ENCODE assay signal across 13 cellular contexts in genomic region chr16:17340804-17341203, GRCh38.
DNase-seq lines count a peak whose midpoint lies in the region; ATAC-seq and TF ChIP-seq lines count a peak whose summit lies in the region.
"Had no signal": no experiment of that assay in that cellular context is flagged by ENCODE, and none has a peak within 500 bp of the region (broad histone marks: within the 10 kb centered on the region; RNA-seq: fewer than 3 reads in every experiment).

No MANE protein-coding gene starts in this region.

- peak overlapping the region; percentile 76 for H3K4me3 Mint-ChIP-seq in activated naive CD8-positive, alpha-beta T cell treated with anti-CD3 and anti-CD28 coated beads, Interleukin-2, amount 10 ng/mL, durations not matched to agents 7 days and 5 days
- no peak overlapping the region for H3K4me3 Mint-ChIP-seq in activated naive CD8-positive, alpha-beta T cell treated with anti-CD3 and anti-CD28 coated beads for 36 hours

- H3K4me1 ChIP-seq in esophagus (ENCODE audit: control insufficient read depth in 2 of 2, insufficient read depth in 2 of 2, low read length in 1 of 2) (peaks cover 6 to 9% of the 10 kb centered on the region in 2 donors), tibial artery (peaks cover 7 to 36% (median 21%) of the 10 kb centered on the region in 4 donors)

- peaks cover 19% of the 10 kb centered on the region for H3K36me3 Mint-ChIP-seq in activated naive CD8-positive, alpha-beta T cell treated with anti-CD3 and anti-CD28 coated beads, Interleukin-2, amount 10 ng/mL, durations not matched to agents 7 days and 5 days
- H3K36me3 Mint-ChIP-seq in activated naive CD8-positive, alpha-beta T cell treated with anti-CD3 and anti-CD28 coated beads for 36 hours, result peaks cover 6% of the 10 kb centered on the region

- no peaks in the 10 kb centered on the region for H3K27me3 Mint-ChIP-seq in activated naive CD8-positive, alpha-beta T cell treated with anti-CD3 and anti-CD28 coated beads, Interleukin-2, amount 10 ng/mL, durations not matched to agents 7 days and 5 days
- H3K27me3 Mint-ChIP-seq in activated naive CD8-positive, alpha-beta T cell treated with anti-CD3 and anti-CD28 coated beads for 36 hours, result no peaks in the 10 kb centered on the region

- no peak for DNase-seq in activated naive CD8-positive, alpha-beta T cell treated with anti-CD3 and anti-CD28 coated beads, Interleukin-2, amount 10 ng/mL, durations not matched to agents 7 days and 5 days
- no peak for DNase-seq in activated naive CD8-positive, alpha-beta T cell treated with anti-CD3 and anti-CD28 coated beads for 36 hours
- peak; percentile 53 for DNase-seq in NOMO-1 treated with DMSO at 0.1 percent for 48 hours (lab: John Stamatoyannopoulos, UW; ENCODE audit: unreplicated experiment)
- no peak for DNase-seq in tibial artery
- no peak for DNase-seq in DMS114 treated with DMSO at 0.1 percent for 48 hours (lab: John Stamatoyannopoulos, UW; ENCODE audit: unreplicated experiment)
- DNase-seq in OCI-M2 (lab: John Stamatoyannopoulos, UW; ENCODE audit: unreplicated experiment), result no peak
- DNase-seq: activated CD4-positive, alpha-beta T cell treated with anti-CD3 and anti-CD28 coated beads for 4 hours; DND-41; NCI-H1105 treated with DMSO at 0.1 percent for 48 hours; PC-3 had no signal

- TF ChIP-seq CTCF in tibial artery (IDR thresholded peaks at IDR 0.05), result no peak

- WGBS in esophagus, 2 donors, result 74% methylated on average over 4 of the region's 4 CpGs

- H3K4me3 ChIP-seq in esophagus (ENCODE audit: low read depth in 1 of 2, low read length in 2 of 2) (no peak overlapping the region), tibial artery (no peak overlapping the region)
- H3K4me3 ChIP-seq: gastrocnemius medialis had no signal

- H3K27me3 ChIP-seq in esophagus (ENCODE audit: control insufficient read depth in 1 of 2, insufficient read depth in 2 of 2, low read length in 2 of 2) (no peaks in the 10 kb centered on the region), tibial artery (no peaks in the 10 kb centered on the region)
- H3K27me3 ChIP-seq: gastrocnemius medialis had no signal

- H3K9me3 ChIP-seq in esophagus (ENCODE audit: control insufficient read depth in 2 of 2, insufficient read depth in 1 of 2, low read depth in 1 of 2, low read length in 1 of 2), result no peaks in the 10 kb centered on the region
- no peaks in the 10 kb centered on the region for H3K9me3 ChIP-seq in tibial artery
- H3K9me3 ChIP-seq: gastrocnemius medialis had no signal

- intact Hi-C loops in tibial artery (cut with DNase I; ENCODE audit: low total_unique reads), result no loop called here

- no peak for ATAC-seq in activated naive CD8-positive, alpha-beta T cell treated with anti-CD3 and anti-CD28 coated beads, Interleukin-2, amount 10 ng/mL, durations not matched to agents 7 days and 5 days (ENCODE audit: low read depth)
- ATAC-seq in HG03025 (IDR thresholded peaks at IDR 0.05; ENCODE audit: low FRiP score, unreplicated experiment), result no peak
- ATAC-seq: PC-3 had no signal

- peak overlapping the region; percentile 96 for H3K27ac Mint-ChIP-seq in activated naive CD8-positive, alpha-beta T cell treated with anti-CD3 and anti-CD28 coated beads, Interleukin-2, amount 10 ng/mL, durations not matched to agents 7 days and 5 days
- H3K27ac Mint-ChIP-seq in activated naive CD8-positive, alpha-beta T cell treated with anti-CD3 and anti-CD28 coated beads for 36 hours, result no peak overlapping the region

- H3K27ac ChIP-seq in esophagus (ENCODE audit: low read depth in 2 of 2, low read length in 1 of 2), result peak overlapping the region; percentile 55 to 69
- H3K27ac ChIP-seq in tibial artery, result peak overlapping the region; percentile 48 to 63
- H3K27ac ChIP-seq: gastrocnemius medialis had no signal

- peaks cover 79% of the 10 kb centered on the region for H3K4me1 Mint-ChIP-seq in activated naive CD8-positive, alpha-beta T cell treated with anti-CD3 and anti-CD28 coated beads, Interleukin-2, amount 10 ng/mL, durations not matched to agents 7 days and 5 days
- H3K4me1 Mint-ChIP-seq in activated naive CD8-positive, alpha-beta T cell treated with anti-CD3 and anti-CD28 coated beads for 36 hours, result peaks cover 55% of the 10 kb centered on the region

- H3K9me3 Mint-ChIP-seq in activated naive CD8-positive, alpha-beta T cell treated with anti-CD3 and anti-CD28 coated beads, Interleukin-2, amount 10 ng/mL, durations not matched to agents 7 days and 5 days, result no peaks in the 10 kb centered on the region
- H3K9me3 Mint-ChIP-seq in activated naive CD8-positive, alpha-beta T cell treated with anti-CD3 and anti-CD28 coated beads for 36 hours, result no peaks in the 10 kb centered on the region

- POLR2A ChIA-PET in activated naive CD8-positive, alpha-beta T cell treated with anti-CD3 and anti-CD28 coated beads, Interleukin-2, amount 10 ng/mL, durations not matched to agents 7 days and 5 days (lab: Charles Lee), result interaction anchor here (1.4 to 1.5 kb wide), 4 partner anchors 19 to 79 kb away, joined by 3 to 7 read pairs (median 3); no protein-coding TSS in a partner anchor

- H3K36me3 ChIP-seq in esophagus (ENCODE audit: control insufficient read depth in 2 of 2, insufficient read depth in 2 of 2, low read length in 1 of 2) (no peaks in the 10 kb centered on the region), tibial artery (no peaks in the 10 kb centered on the region)
- H3K36me3 ChIP-seq: gastrocnemius medialis had no signal
